ENCODE assay signal across 24 cellular contexts in the genomic region with DNA sequence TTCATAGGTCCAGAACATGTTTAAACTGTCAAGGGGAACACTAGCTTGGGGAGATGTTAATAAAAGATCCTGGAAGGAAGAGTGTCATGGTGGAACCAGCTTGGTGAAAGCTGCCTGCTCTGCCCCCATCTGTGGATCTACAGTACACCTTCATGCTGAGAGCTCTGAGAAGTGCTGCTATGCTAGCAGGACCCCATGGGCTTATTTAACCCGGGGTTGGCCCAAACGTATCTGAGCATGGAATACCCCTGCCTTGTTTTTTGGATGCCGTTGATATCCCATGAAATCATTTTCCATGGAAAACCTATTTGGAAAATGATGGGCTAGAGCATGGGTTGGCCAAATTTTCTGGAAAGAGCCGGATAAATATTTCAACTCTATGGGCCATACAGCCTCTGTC.
"Had no signal": no experiment of that assay in that cellular context is flagged by ENCODE, and none has a peak within 500 bp of the region (broad histone marks: within the 10 kb centered on the region; RNA-seq: fewer than 3 reads in every experiment).

No MANE protein-coding gene starts in this region.

- H3K27me3 ChIP-seq: stomach, suprapubic skin, testis, thyroid gland, tibial artery, tibial nerve, transverse colon, upper lobe of left lung, upper lobe of right lung, uterus, vagina had no signal

- H3K9me3 ChIP-seq: stomach, suprapubic skin, testis, thoracic aorta, thyroid gland, tibial artery, tibial nerve, transverse colon, upper lobe of left lung, upper lobe of right lung, uterus, vagina had no signal

- H3K4me1 ChIP-seq: stomach, suprapubic skin, testis, thyroid gland, tibial artery, tibial nerve, transverse colon, upper lobe of left lung, upper lobe of right lung, uterus, vagina had no signal

- H3K36me3 ChIP-seq: uterus had no signal

- DNase-seq: stimulated activated CD4-positive, alpha-beta T cell treated with anti-CD3 and anti-CD28 coated beads, Interleukin-2, amount 100 ng/mL, for 48 hours; stimulated activated CD4-positive, alpha-beta T cell treated with anti-CD3 and anti-CD28 coated beads, Interleukin-4, amount 100 ng/mL, for 1 hour; stimulated activated CD4-positive, alpha-beta T cell treated with anti-CD3 and anti-CD28 coated beads, Interleukin-4, amount 100 ng/mL, for 24 hours; stimulated activated CD4-positive, alpha-beta T cell treated with anti-CD3 and anti-CD28 coated beads, Interleukin-4, amount 100 ng/mL, for 4 hours; stimulated activated CD8-positive, alpha-beta memory T cell treated with anti-CD3 and anti-CD28 coated beads, Interleukin-4, amount 100 ng/mL, for 48 hours; stimulated activated naive B cell treated with anti-CD40 and anti-IgM and Interleukin-4, amounts not matched to agents 10 μg/mL and 1 μg/mL and 100 μg/mL, for 72 hours; stimulated activated naive CD4-positive, alpha-beta T cell; stimulated activated naive CD4-positive, alpha-beta T cell treated with Interleukin-2 at 50 U/mL for 16 hours; stimulated activated naive CD8-positive, alpha-beta T cell treated with anti-CD3 and anti-CD28 coated beads, Interleukin-15, amount 100 ng/mL, for 72 hours; stimulated activated naive CD8-positive, alpha-beta T cell treated with anti-CD3 and anti-CD28 coated beads, Interleukin-15, Interleukin-2, amounts not matched to agents 100 U/mL and 50 U/mL, for 24 hours; substantia nigra; testis; thyroid gland; tibial artery; transverse colon; trophoblast cell; upper lobe of left lung; upper lobe of right lung; uterus had no signal

- H3K27ac ChIP-seq: stomach, suprapubic skin, testis, thoracic aorta, thyroid gland, tibial artery, tibial nerve, transverse colon, upper lobe of left lung, upper lobe of right lung, uterus, vagina had no signal

- H3K4me3 ChIP-seq: stomach, suprapubic skin, testis, thoracic aorta, thyroid gland, tibial artery, tibial nerve, transverse colon, upper lobe of left lung, upper lobe of right lung, uterus, vagina had no signal
